In the genomic region with DNA sequence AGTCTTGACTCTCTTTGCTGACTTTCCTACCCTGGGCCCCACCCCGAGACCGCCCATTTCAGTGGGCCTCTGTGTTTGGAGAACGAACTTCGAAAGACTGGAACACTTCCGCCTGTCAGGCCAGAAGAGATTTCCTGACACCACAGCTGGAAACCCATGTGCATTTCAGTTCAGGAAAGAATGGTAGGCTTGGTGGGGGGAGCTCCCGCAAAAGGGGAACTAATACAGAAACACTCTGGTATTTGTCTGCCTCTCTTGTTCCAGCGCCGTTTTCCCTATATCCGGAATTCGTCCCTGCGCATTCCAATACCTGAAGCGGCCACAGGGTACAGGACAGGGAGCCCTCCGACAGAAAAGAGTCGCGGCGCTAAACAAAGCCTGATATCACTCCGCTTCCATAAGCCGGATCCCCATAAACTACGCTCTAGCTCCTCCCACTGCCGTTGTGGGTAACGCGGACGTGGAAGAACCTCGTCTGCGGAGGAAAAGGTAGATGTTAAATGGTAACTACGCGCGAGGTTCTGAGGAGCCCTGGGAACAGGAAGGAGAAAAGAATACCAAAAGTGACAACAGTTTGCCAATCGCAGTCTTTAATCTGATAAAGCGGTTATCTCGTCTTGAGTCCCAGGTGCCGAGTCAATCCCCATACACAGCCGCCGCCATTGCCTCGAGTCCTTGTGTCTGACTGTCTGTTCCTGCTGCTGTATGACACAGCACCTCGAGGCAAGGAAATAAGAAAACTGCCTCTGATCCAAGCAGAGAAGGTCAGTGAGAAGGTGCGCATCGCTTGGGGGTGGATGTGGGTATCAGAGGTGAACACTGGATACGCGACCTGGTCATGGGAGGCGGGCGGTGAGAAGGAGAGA, we compare ENCODE assay signal across 1 cellular context.
TF ChIP-seq lines count a peak whose summit lies in the region.

Gene ARMCX5, plus strand, starts transcription at position 432 of the 866 bp plus-strand sequence. CDS start 2,627 bp downstream, outside the sequence.

TF ChIP-seq in HCT116, 20 proteins besides CTCF, POLR2A, EP300 and RAD21 (continued from another document):
- peak; percentile 53 for TF ChIP-seq MAX (IDR thresholded peaks at IDR 0.05)
- TF ChIP-seq, protein P1, sequence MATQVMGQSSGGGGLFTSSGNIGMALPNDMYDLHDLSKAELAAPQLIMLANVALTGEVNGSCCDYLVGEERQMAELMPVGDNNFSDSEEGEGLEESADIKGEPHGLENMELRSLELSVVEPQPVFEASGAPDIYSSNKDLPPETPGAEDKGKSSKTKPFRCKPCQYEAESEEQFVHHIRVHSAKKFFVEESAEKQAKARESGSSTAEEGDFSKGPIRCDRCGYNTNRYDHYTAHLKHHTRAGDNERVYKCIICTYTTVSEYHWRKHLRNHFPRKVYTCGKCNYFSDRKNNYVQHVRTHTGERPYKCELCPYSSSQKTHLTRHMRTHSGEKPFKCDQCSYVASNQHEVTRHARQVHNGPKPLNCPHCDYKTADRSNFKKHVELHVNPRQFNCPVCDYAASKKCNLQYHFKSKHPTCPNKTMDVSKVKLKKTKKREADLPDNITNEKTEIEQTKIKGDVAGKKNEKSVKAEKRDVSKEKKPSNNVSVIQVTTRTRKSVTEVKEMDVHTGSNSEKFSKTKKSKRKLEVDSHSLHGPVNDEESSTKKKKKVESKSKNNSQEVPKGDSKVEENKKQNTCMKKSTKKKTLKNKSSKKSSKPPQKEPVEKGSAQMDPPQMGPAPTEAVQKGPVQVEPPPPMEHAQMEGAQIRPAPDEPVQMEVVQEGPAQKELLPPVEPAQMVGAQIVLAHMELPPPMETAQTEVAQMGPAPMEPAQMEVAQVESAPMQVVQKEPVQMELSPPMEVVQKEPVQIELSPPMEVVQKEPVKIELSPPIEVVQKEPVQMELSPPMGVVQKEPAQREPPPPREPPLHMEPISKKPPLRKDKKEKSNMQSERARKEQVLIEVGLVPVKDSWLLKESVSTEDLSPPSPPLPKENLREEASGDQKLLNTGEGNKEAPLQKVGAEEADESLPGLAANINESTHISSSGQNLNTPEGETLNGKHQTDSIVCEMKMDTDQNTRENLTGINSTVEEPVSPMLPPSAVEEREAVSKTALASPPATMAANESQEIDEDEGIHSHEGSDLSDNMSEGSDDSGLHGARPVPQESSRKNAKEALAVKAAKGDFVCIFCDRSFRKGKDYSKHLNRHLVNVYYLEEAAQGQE (IDR thresholded peaks at IDR 0.05; ENCODE audit: low read depth) = no peak
